ENCODE assay signal across 8 cellular contexts in the genomic region with DNA sequence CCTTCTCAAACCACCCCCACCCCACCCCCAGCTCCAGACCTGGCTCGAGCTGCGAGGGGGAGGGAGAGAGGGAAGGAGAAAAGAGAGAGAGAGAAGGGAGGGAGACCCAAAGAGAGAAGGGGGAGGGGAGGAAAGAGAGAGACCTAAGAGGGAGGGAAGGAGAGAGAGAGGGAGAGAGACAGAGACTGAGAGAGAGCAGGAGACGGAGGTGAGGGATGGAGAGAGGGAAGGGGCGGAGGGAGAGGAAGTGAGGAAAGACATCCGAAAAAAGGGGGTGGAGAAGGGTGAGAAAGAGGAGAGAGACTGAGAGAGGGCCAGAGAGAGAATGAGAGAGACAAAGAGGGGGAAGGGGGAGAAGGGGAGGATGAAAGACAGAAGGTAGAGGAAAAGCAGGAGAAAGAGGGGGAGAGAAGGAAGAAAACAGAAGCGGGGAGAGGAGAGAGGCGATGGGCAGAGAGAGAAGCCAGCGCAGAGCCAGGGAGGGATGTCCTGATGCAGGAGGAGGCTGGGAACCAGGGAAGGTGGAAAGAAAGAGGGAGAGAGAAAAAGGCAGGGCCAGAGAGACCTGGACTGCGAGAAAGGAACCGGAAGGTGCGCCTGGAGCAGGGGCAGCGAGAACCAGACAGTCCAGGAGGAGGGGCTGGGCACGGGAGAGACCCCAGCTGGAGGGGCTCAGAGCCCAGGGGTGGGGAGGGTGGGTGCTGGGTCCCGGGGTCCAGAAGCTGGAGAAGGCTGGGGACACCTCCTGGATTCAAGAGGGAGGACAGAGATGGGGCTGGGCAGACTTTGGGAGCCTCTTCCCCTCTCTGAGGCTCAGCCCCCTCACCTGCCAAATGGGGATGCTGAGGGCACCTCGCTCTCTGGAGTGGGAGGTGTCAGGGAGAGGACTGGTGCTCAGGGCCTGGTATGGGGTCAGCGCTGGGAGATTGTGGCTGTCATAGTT. TPM values are rescaled to one million over a fixed set of nuclear protein-coding genes. Genes with fewer than 3 reads are reported as not detected.
DNase-seq lines count a peak whose midpoint lies in the region; ATAC-seq and TF ChIP-seq lines count a peak whose summit lies in the region.

No MANE protein-coding gene starts in this region.

- in situ Hi-C loops in KBM-7 (cut with MboI; ENCODE audit: low pct_unique_long_range_greater_than_20kb, low sequenced_read_pairs): no loop called here

- ATAC-seq in memory B cell (ENCODE audit: low read depth) (no peak), GM19397 (IDR thresholded peaks at IDR 0.05; ENCODE audit: unreplicated experiment) (no peak)

- H3K27me3 ChIP-seq in BJ (ENCODE audit: control insufficient read depth, insufficient read depth, low read length): no peaks in the 10 kb centered on the region

- DNase-seq in BJ (ENCODE audit: low read depth) (no peak), KBM-7 (peak; percentile 33), MCF 10A (ENCODE audit: unreplicated experiment) (peak; percentile 49), memory B cell (ENCODE audit: low spot score in 2 of 2) (no peak), ureter (ENCODE audit: low spot score) (peak; percentile 39), HCEC 1CT (no peak), COLO829 (ENCODE audit: low spot score) (no peak)

- H3K36me3 ChIP-seq in BJ (ENCODE audit: control insufficient read depth, insufficient read depth, low read length): peaks cover 16% of the 10 kb centered on the region

- no peaks in the 10 kb centered on the region for H3K27me3 Mint-ChIP-seq in MCF 10A (ENCODE audit: insufficient read depth, unreplicated experiment)
- peaks cover 38% of the 10 kb centered on the region for H3K27me3 Mint-ChIP-seq in memory B cell

- peaks cover 46% of the 10 kb centered on the region for H3K36me3 Mint-ChIP-seq in MCF 10A (ENCODE audit: insufficient read depth, unreplicated experiment)
- peaks cover 3% of the 10 kb centered on the region for H3K36me3 Mint-ChIP-seq in memory B cell

- TF ChIP-seq CTCF in BJ (IDR thresholded peaks at IDR 0.05; ENCODE audit: insufficient read depth, low read depth, low read length): no peak
- no peak for TF ChIP-seq CTCF in MCF 10A (IDR thresholded peaks at IDR 0.05; ENCODE audit: unreplicated experiment)

- no TSS peak for BruUV-seq in MCF 10A (replicated peaks; lab: Mats Ljungman, UMichigan)

- POLR2A ChIA-PET in BJ (lab: Charles Lee): no interaction called here
- POLR2A ChIA-PET in MCF 10A (lab: Yijun Ruan, JAX): interaction anchor here (4.0 kb wide), 1 partner anchor 13 kb away, joined by 39 read pairs; no protein-coding TSS in a partner anchor

- peak overlapping the region; percentile 86 for H3K27ac Mint-ChIP-seq in MCF 10A (ENCODE audit: low read depth, unreplicated experiment)
- H3K27ac Mint-ChIP-seq in memory B cell: no peak overlapping the region

- H3K4me3 ChIP-seq in BJ (ENCODE audit: low read depth, low read length): peak overlapping the region; percentile 77

- H3K9me3 Mint-ChIP-seq in MCF 10A (ENCODE audit: unreplicated experiment): no peaks in the 10 kb centered on the region
- no peaks in the 10 kb centered on the region for H3K9me3 Mint-ChIP-seq in memory B cell

- H3K4me3 Mint-ChIP-seq in MCF 10A (ENCODE audit: unreplicated experiment) (peak overlapping the region; percentile 73), memory B cell (peak overlapping the region; percentile 43)

- intact Hi-C loops in MCF 10A (cut with micrococcal nuclease): no loop called here

- CTCF ChIA-PET in BJ (lab: Yijun Ruan, JAX): interaction anchor here (0.9 kb wide), 1 partner anchor 30 kb away, joined by 3 read pairs; no protein-coding TSS in a partner anchor
- CTCF ChIA-PET in MCF 10A (lab: Yijun Ruan, JAX): interaction anchor here (0.6 kb wide), 1 partner anchor 43 kb away, joined by 7 read pairs; no protein-coding TSS in a partner anchor

- H3K4me1 Mint-ChIP-seq in MCF 10A (ENCODE audit: insufficient read depth, unreplicated experiment) (peaks cover 42% of the 10 kb centered on the region), memory B cell (peaks cover 15% of the 10 kb centered on the region)

RNA-seq across cellular contexts. Expression of a gene that starts 1.7 kb away (rescaled TPM):
- 6.4 and 8.5 TPM in 2 replicates for polyA plus RNA-seq in BJ (2011; rRNA removed)
- polyA minus RNA-seq in BJ (2011; rRNA and poly(A)+ RNA removed): 3.1 and 3.7 TPM in 2 replicates
- total RNA-seq in MCF 10A (2022) (13.1 and 18.1 TPM in 2 replicates), ureter (25.6 TPM)

RNA-seq across cellular contexts. Expression of a gene that starts 32.4 kb away (rescaled TPM):
- polyA plus RNA-seq in BJ (2011; rRNA removed): not detected in 2 replicates
- polyA minus RNA-seq in BJ (2011; rRNA and poly(A)+ RNA removed): not detected in 2 replicates
- total RNA-seq in MCF 10A (2022) (0.34 and 0.42 TPM in 2 replicates), ureter (0.18 TPM)

RNA-seq across cellular contexts. Expression of a gene that starts 44.8 kb away (rescaled TPM):
- polyA plus RNA-seq in BJ (2011; rRNA removed): not detected in 2 replicates
- not detected in 2 replicates for polyA minus RNA-seq in BJ (2011; rRNA and poly(A)+ RNA removed)
- total RNA-seq in MCF 10A (2022): not detected in 2 replicates
- 4.2 TPM for total RNA-seq in ureter

Comparison
In these comparisons a context has a peak if more than half of its experiments do, and no peak if none do; other contexts are left out.
1. DNase-seq: peak in KBM-7 (single experiment), MCF 10A (single experiment) and ureter (single experiment); none in BJ (single experiment), memory B cell (0 of 2), HCEC 1CT (single experiment) and COLO829 (single experiment).